20 cellular contexts compared by ENCODE assay signal in the genomic region with DNA sequence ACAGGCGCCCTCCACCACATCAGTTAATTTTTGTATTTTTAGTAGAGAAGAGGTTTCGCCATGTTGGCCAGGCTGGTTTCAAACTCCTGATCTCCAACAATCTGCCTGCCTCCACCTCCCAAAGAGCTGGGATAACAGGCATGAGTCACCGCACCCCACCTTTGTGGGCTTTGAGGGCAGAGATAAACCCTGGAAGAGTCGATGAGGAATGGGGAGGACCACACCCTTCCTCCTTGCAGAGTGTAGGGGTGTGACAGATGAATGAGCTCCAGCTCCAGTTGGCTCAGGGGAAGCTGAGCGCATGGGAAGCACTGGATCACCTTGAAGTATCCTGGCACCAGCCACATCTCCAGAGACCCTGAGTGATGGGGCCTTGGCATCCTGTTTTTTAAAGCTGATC. TPM values are rescaled to one million over a fixed set of nuclear protein-coding genes. Genes with fewer than 3 reads are reported as not detected.
"Had no signal": no experiment of that assay in that cellular context is flagged by ENCODE, and none has a peak within 500 bp of the region (broad histone marks: within the 10 kb centered on the region; RNA-seq: fewer than 3 reads in every experiment).

No MANE protein-coding gene starts in this region.

RNA-seq across cellular contexts. Expression of a gene that starts 32.3 kb away (rescaled TPM):
- total RNA-seq: hepatocyte; kidney epithelial cell; left lobe of liver; left ventricle myocardium superior; lung microvascular endothelial cell; mesenteric fat pad; mucosa of gallbladder; naive thymus-derived CD8-positive, alpha-beta T cell; osteoblast; psoas muscle; sigmoid colon; spleen; temporal lobe; tibial nerve; urinary bladder; vagina had no signal
- polyA plus RNA-seq: heart right ventricle, pancreas, psoas muscle, sigmoid colon, small intestine, spleen, thymus, urinary bladder had no signal

RNA-seq across cellular contexts. Expression of a gene that starts 35.3 kb away (rescaled TPM):
- total RNA-seq: kidney epithelial cell, left lobe of liver, mesenteric fat pad, vagina had no signal
- polyA plus RNA-seq: hepatocyte; naive thymus-derived CD8-positive, alpha-beta T cell had no signal
